Comparison of ENCODE assay signal across 14 cellular contexts in genomic region chr11:76781046-76781801, GRCh38. TPM values are rescaled to one million over a fixed set of nuclear protein-coding genes. Genes with fewer than 3 reads are reported as not detected.
A peak's percentile ranks its signal among the peaks of the same experiment; 100 is the strongest.
DNase-seq lines count a peak whose midpoint lies in the region; ATAC-seq, FAIRE-seq and TF ChIP-seq lines count a peak whose summit lies in the region.
"Had no signal": no experiment of that assay in that cellular context is flagged by ENCODE, and none has a peak within 500 bp of the region (broad histone marks: within the 10 kb centered on the region; RNA-seq: fewer than 3 reads in every experiment).

No MANE protein-coding gene starts in this region.

- H3K79me2 ChIP-seq in astrocyte (ENCODE audit: insufficient read depth, low read length) = peaks cover 28% of the 10 kb centered on the region

- peaks cover 26% of the 10 kb centered on the region for H3K36me3 Mint-ChIP-seq in astrocyte (ENCODE audit: low read depth, unreplicated experiment)

- TF ChIP-seq EP300 in suprapubic skin (IDR thresholded peaks at IDR 0.05) = no peak

- H3K27ac Mint-ChIP-seq in astrocyte (ENCODE audit: unreplicated experiment) = peak overlapping the region; percentile 18

- DNase-seq in HT-29 (ENCODE audit: low spot score) = peak; percentile 50
- no peak for DNase-seq in astrocyte (ENCODE audit: low read depth)
- peak; percentile 70 to 78 for DNase-seq in left colon
- no peak for DNase-seq in suprapubic skin (ENCODE audit: low spot score in 2 of 2)
- DNase-seq in midbrain (lab: John Stamatoyannopoulos, UW) = no peak
- DNase-seq: activated CD4-positive, alpha-beta T cell treated with anti-CD3 and anti-CD28 coated beads, Interleukin-2, amount 50 U/mL, for 4 hours; activated naive CD4-positive, alpha-beta T cell; DMS 273 treated with DMSO at 0.1 percent for 48 hours; Kasumi-1; naive thymus-derived CD8-positive, alpha-beta T cell; NCI-H2081; T-helper 2 cell had no signal

- no peaks in the 10 kb centered on the region for H3K36me3 ChIP-seq in astrocyte (ENCODE audit: insufficient read depth, low read length)
- H3K36me3 ChIP-seq in suprapubic skin = no peaks in the 10 kb centered on the region

- ATAC-seq in left colon (peak; percentile 60), GM21786 (IDR thresholded peaks at IDR 0.05; ENCODE audit: unreplicated experiment) (no peak), GM18870 (IDR thresholded peaks at IDR 0.05; ENCODE audit: unreplicated experiment) (no peak)
- ATAC-seq: naive thymus-derived CD8-positive, alpha-beta T cell had no signal

- H3K27me3 Mint-ChIP-seq in astrocyte (ENCODE audit: low read depth, unreplicated experiment) = peaks cover 6% of the 10 kb centered on the region

- H3K27me3 ChIP-seq in astrocyte (ENCODE audit: insufficient read depth, low read length) = no peaks in the 10 kb centered on the region
- H3K27me3 ChIP-seq in suprapubic skin = no peaks in the 10 kb centered on the region

- no peak for TF ChIP-seq POLR2A in suprapubic skin (IDR thresholded peaks at IDR 0.05)

- intact Hi-C loops in left colon (cut with DNase I, micrococcal nuclease) = no loop called here

- H3K27ac ChIP-seq in astrocyte (ENCODE audit: low read depth, low read length) = no peak overlapping the region
- H3K27ac ChIP-seq in suprapubic skin = peak overlapping the region; percentile 97

- peaks cover 18% of the 10 kb centered on the region for H3K4me1 Mint-ChIP-seq in astrocyte (ENCODE audit: low read depth, unreplicated experiment)

- H2AFZ ChIP-seq in astrocyte (ENCODE audit: low read depth, low read length) = no peak overlapping the region

- peak overlapping the region; percentile 91 for H3K4me3 Mint-ChIP-seq in astrocyte (ENCODE audit: unreplicated experiment)

- no peak overlapping the region for H3K4me2 ChIP-seq in astrocyte (ENCODE audit: low read length)

- 40% methylated on average over 8 of the region's 8 CpGs for WGBS in suprapubic skin

- H3K4me3 ChIP-seq in astrocyte (ENCODE audit: insufficient read depth, low read depth, low read length) (no peak overlapping the region), suprapubic skin (peak overlapping the region; percentile 85)

- no peak for TF ChIP-seq CTCF in astrocyte (IDR thresholded peaks at IDR 0.05; ENCODE audit: insufficient read depth, low read depth, low read length)
- TF ChIP-seq CTCF in suprapubic skin (IDR thresholded peaks at IDR 0.05) = no peak

- H3K9me3 Mint-ChIP-seq in astrocyte (ENCODE audit: unreplicated experiment) = peaks cover 26% of the 10 kb centered on the region

- H3K9me3 ChIP-seq in astrocyte (ENCODE audit: insufficient read depth, low read depth, low read length) (peaks cover 2% of the 10 kb centered on the region), suprapubic skin (no peaks in the 10 kb centered on the region)

- H3K9ac ChIP-seq in astrocyte (ENCODE audit: low read length) = no peak overlapping the region

- FAIRE-seq in astrocyte (lab: Jason Lieb, UNC) = no peak

- peaks cover 15% of the 10 kb centered on the region for H3K4me1 ChIP-seq in astrocyte (ENCODE audit: insufficient read depth, low read length)
- H3K4me1 ChIP-seq in suprapubic skin = peaks cover 56% of the 10 kb centered on the region

- peaks cover 17% of the 10 kb centered on the region for H4K20me1 ChIP-seq in astrocyte (ENCODE audit: insufficient read depth, low read length)

RNA-seq across cellular contexts. Expression of gene TSKU, which starts 1.9 kb away (rescaled TPM):
- 107 and 118 TPM in 2 replicates for total RNA-seq in HT-29 (2014; rRNA removed; shearing (Covaris generic))
- total RNA-seq in astrocyte (57.9 and 69.6 TPM in 2 replicates), left colon (10 to 100 TPM; 38.4 to 42.6 TPM), suprapubic skin (100 to 1,000 TPM in 3 of 4 donors, 10 to 100 TPM in 1; 85.5 to 155 (median 128) TPM)
- total RNA-seq: naive thymus-derived CD8-positive, alpha-beta T cell had no signal

Comparison
In these comparisons a context has a peak if more than half of its experiments do, and no peak if none do; other contexts are left out.
1. DNase-seq: peak in HT-29 (single experiment) and left colon (2 of 2); none in astrocyte (single experiment), suprapubic skin (0 of 2) and midbrain (single experiment).